Comparison of ENCODE assay signal across 8 cellular contexts in genomic region chr22:46043816-46044717, GRCh38.
A peak's percentile ranks its signal among the peaks of the same experiment; 100 is the strongest.
DNase-seq lines count a peak whose midpoint lies in the region; ATAC-seq and TF ChIP-seq lines count a peak whose summit lies in the region.

No MANE protein-coding gene starts in this region.

- no peak for DNase-seq in AG09309 (ENCODE audit: low read depth)
- peak; percentile 73 for DNase-seq in KBM-7
- no peak for DNase-seq in adipocyte (ENCODE audit: low read depth)
- no peak for DNase-seq in right atrium auricular region (ENCODE audit: low spot score)
- peak; percentile 63 for DNase-seq in retina
- DNase-seq in NK-92 (lab: John Stamatoyannopoulos, UW; ENCODE audit: unreplicated experiment), result no peak

- in situ Hi-C loops in KBM-7 (cut with MboI; ENCODE audit: low pct_unique_long_range_greater_than_20kb, low sequenced_read_pairs), result no loop called here

- ATAC-seq in HG03108 (IDR thresholded peaks at IDR 0.05; ENCODE audit: unreplicated experiment) (no peak), GM21367 (IDR thresholded peaks at IDR 0.05; ENCODE audit: unreplicated experiment) (no peak)

- peak overlapping the region; percentile 93 to 95 for H3K27ac ChIP-seq in right atrium auricular region

- no peaks in the 10 kb centered on the region for H3K27me3 ChIP-seq in adipocyte (replicated peaks; ENCODE audit: control insufficient read depth, insufficient read depth, low read length)
- no peaks in the 10 kb centered on the region for H3K27me3 ChIP-seq in right atrium auricular region

- peak overlapping the region; percentile 95 for H3K9ac ChIP-seq in adipocyte (ENCODE audit: low read length)

- H3K9me3 ChIP-seq in adipocyte (ENCODE audit: control insufficient read depth, low read length) (no peaks in the 10 kb centered on the region), right atrium auricular region (no peaks in the 10 kb centered on the region)

- H3K36me3 ChIP-seq in adipocyte (ENCODE audit: control insufficient read depth, insufficient read depth, low read length, severe bottlenecking) (no peaks in the 10 kb centered on the region), right atrium auricular region (no peaks in the 10 kb centered on the region)

- peak overlapping the region; percentile 75 for H3K4me3 ChIP-seq in AG09309 (ENCODE audit: control insufficient read depth, low read depth, low read length)
- H3K4me3 ChIP-seq in adipocyte (ENCODE audit: low read length), result peak overlapping the region; percentile 90
- peak overlapping the region; percentile 43 to 63 for H3K4me3 ChIP-seq in right atrium auricular region

- H3K4me1 ChIP-seq in adipocyte (ENCODE audit: control insufficient read depth, insufficient read depth, low read length) (peaks cover 69% of the 10 kb centered on the region), right atrium auricular region (peaks cover 0 to 63% of the 10 kb centered on the region in 2 donors)

- no peak for TF ChIP-seq CTCF in AG09309 (IDR thresholded peaks at IDR 0.05; ENCODE audit: control insufficient read depth, insufficient read depth, low read depth, low read length, missing control alignments)
- no peak for TF ChIP-seq CTCF in right atrium auricular region (IDR thresholded peaks at IDR 0.05)

Comparison
In these comparisons a context has a peak if more than half of its experiments do, and no peak if none do; other contexts are left out.
1. DNase-seq: peak in KBM-7 (single experiment) and retina (single experiment); none in AG09309 (single experiment), adipocyte (single experiment), right atrium auricular region (single experiment) and NK-92 (single experiment).
2. Peak in every context shown above with its lines, with median percentiles within 50 percentile points of each other: H3K4me3 ChIP-seq.